Comparison of ENCODE assay signal across 21 cellular contexts in the genomic region with DNA sequence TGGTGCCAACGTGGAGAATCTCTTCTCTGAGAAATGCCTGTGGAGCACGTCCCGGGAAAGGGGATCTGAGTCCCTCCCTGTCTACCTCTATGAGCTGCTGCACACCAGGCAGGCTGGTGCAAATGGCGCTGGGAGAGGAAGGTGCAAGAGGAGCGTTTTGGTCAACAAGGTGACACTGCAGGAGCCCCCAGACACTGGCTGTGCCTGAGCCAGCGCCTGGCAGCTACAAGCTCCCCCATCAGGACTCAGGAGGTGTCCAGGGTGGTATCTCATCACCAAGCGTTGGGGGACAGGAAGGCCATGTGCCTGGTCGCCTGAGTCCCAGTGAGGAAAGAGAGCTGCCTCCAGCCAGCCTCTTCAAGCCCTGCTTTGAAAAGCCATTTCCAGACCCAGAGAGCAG.
"Had no signal": no experiment of that assay in that cellular context is flagged by ENCODE, and none has a peak within 500 bp of the region (broad histone marks: within the 10 kb centered on the region; RNA-seq: fewer than 3 reads in every experiment).

No MANE protein-coding gene starts in this region.

- H3K4me3 Mint-ChIP-seq: activated B cell treated with CpG ODN at 0.5 μM for 24 hours; activated CD4-positive, alpha-beta memory T cell treated with anti-CD3 and anti-CD28 coated beads for 36 hours; activated CD8-positive, alpha-beta memory T cell treated with anti-CD3 and anti-CD28 coated beads, Interleukin-2, amount 10 ng/mL, durations not matched to agents 7 days and 5 days; activated naive CD8-positive, alpha-beta T cell treated with anti-CD3 and anti-CD28 coated beads for 36 hours; immature natural killer cell; mesothelial cell of epicardium; nephron; stimulated activated naive CD8-positive, alpha-beta T cell treated with anti-CD3 and anti-CD28 coated beads, Interleukin-15, amount 100 ng/mL, for 72 hours; T-cell had no signal

- ATAC-seq: activated CD8-positive, alpha-beta memory T cell treated with anti-CD3 and anti-CD28 coated beads, Interleukin-2, amount 10 ng/mL, durations not matched to agents 7 days and 5 days; body of pancreas; right cardiac atrium; SK-N-SH treated with all-trans-retinoic acid at 6 μM for 48 hours; stimulated activated naive CD8-positive, alpha-beta T cell treated with anti-CD3 and anti-CD28 coated beads, Interleukin-15, amount 100 ng/mL, for 72 hours; T-cell had no signal

- H3K36me3 Mint-ChIP-seq: activated CD4-positive, alpha-beta memory T cell treated with anti-CD3 and anti-CD28 coated beads for 36 hours; activated CD8-positive, alpha-beta memory T cell treated with anti-CD3 and anti-CD28 coated beads, Interleukin-2, amount 10 ng/mL, durations not matched to agents 7 days and 5 days; activated naive CD8-positive, alpha-beta T cell treated with anti-CD3 and anti-CD28 coated beads for 36 hours; immature natural killer cell; T-cell had no signal

- H3K27ac ChIP-seq: body of pancreas had no signal

- H3K9me3 Mint-ChIP-seq: activated B cell treated with CpG ODN at 0.5 μM for 24 hours; activated CD4-positive, alpha-beta memory T cell treated with anti-CD3 and anti-CD28 coated beads for 36 hours; activated naive CD8-positive, alpha-beta T cell treated with anti-CD3 and anti-CD28 coated beads for 36 hours; immature natural killer cell; mesothelial cell of epicardium; nephron; stimulated activated naive CD8-positive, alpha-beta T cell treated with anti-CD3 and anti-CD28 coated beads, Interleukin-15, amount 100 ng/mL, for 72 hours; T-cell had no signal

- H3K27me3 ChIP-seq: body of pancreas had no signal

- H3K9me3 ChIP-seq: body of pancreas, thoracic aorta had no signal

- H3K4me3 ChIP-seq: body of pancreas, lung, thoracic aorta had no signal

- DNase-seq: activated B cell treated with CpG ODN at 0.5 μM for 24 hours; activated CD4-positive, alpha-beta memory T cell treated with anti-CD3 and anti-CD28 coated beads for 36 hours; activated CD4-positive, alpha-beta T cell treated with anti-CD3 and anti-CD28 coated beads for 4 hours; activated CD8-positive, alpha-beta memory T cell treated with anti-CD3 and anti-CD28 coated beads, Interleukin-2, amount 10 ng/mL, durations not matched to agents 7 days and 5 days; activated naive CD8-positive, alpha-beta T cell treated with anti-CD3 and anti-CD28 coated beads for 36 hours; amniotic stem cell; body of pancreas; caudate nucleus; immature natural killer cell; occipital lobe; small intestine; stimulated activated CD4-positive, alpha-beta T cell treated with anti-CD3 and anti-CD28 coated beads, Interleukin-15, amount 100 ng/mL, for 24 hours; stimulated activated CD4-positive, alpha-beta T cell treated with anti-CD3 and anti-CD28 coated beads, Interleukin-2, amount 100 ng/mL, for 48 hours; stimulated activated naive CD8-positive, alpha-beta T cell treated with anti-CD3 and anti-CD28 coated beads, Interleukin-15, amount 100 ng/mL, for 72 hours; T-cell had no signal

- H3K27ac Mint-ChIP-seq: activated B cell treated with CpG ODN at 0.5 μM for 24 hours; activated CD4-positive, alpha-beta memory T cell treated with anti-CD3 and anti-CD28 coated beads for 36 hours; activated CD8-positive, alpha-beta memory T cell treated with anti-CD3 and anti-CD28 coated beads, Interleukin-2, amount 10 ng/mL, durations not matched to agents 7 days and 5 days; activated naive CD8-positive, alpha-beta T cell treated with anti-CD3 and anti-CD28 coated beads for 36 hours; immature natural killer cell; mesothelial cell of epicardium; nephron; T-cell had no signal

- H3K27me3 Mint-ChIP-seq: activated CD8-positive, alpha-beta memory T cell treated with anti-CD3 and anti-CD28 coated beads, Interleukin-2, amount 10 ng/mL, durations not matched to agents 7 days and 5 days; activated naive CD8-positive, alpha-beta T cell treated with anti-CD3 and anti-CD28 coated beads for 36 hours had no signal

- H3K4me1 Mint-ChIP-seq: activated B cell treated with CpG ODN at 0.5 μM for 24 hours; activated CD8-positive, alpha-beta memory T cell treated with anti-CD3 and anti-CD28 coated beads, Interleukin-2, amount 10 ng/mL, durations not matched to agents 7 days and 5 days; activated naive CD8-positive, alpha-beta T cell treated with anti-CD3 and anti-CD28 coated beads for 36 hours; immature natural killer cell; mesothelial cell of epicardium; stimulated activated naive CD8-positive, alpha-beta T cell treated with anti-CD3 and anti-CD28 coated beads, Interleukin-15, amount 100 ng/mL, for 72 hours; T-cell had no signal
